Comparison of ENCODE assay signal across 13 cellular contexts in genomic region chr3:155416500-155417118, GRCh38.
DNase-seq lines count a peak whose midpoint lies in the region; ATAC-seq and TF ChIP-seq lines count a peak whose summit lies in the region.
"Had no signal": no experiment of that assay in that cellular context is flagged by ENCODE, and none has a peak within 500 bp of the region (broad histone marks: within the 10 kb centered on the region; RNA-seq: fewer than 3 reads in every experiment).

No MANE protein-coding gene starts in this region.

- POLR2A ChIA-PET in Panc1 (lab: Charles Lee): no interaction called here

- in situ Hi-C loops in Panc1 (cut with HindIII; ENCODE audit: low pct_unique_long_range_greater_than_20kb, low sequenced_read_pairs): no loop called here

- no peaks in the 10 kb centered on the region for H3K9me3 ChIP-seq in Panc1 (ENCODE audit: control insufficient read depth, insufficient read depth, low read depth, low read length)
- H3K9me3 ChIP-seq: tibial nerve had no signal

- H3K36me3 ChIP-seq in Panc1 (ENCODE audit: control insufficient read depth, insufficient read depth, low read length): no peaks in the 10 kb centered on the region
- H3K36me3 ChIP-seq: tibial nerve had no signal

- CTCF ChIA-PET in Panc1 (lab: Charles Lee): no interaction called here

- H3K27me3 ChIP-seq in Panc1 (ENCODE audit: control insufficient read depth, insufficient read depth, low read length): no peaks in the 10 kb centered on the region
- H3K27me3 ChIP-seq: tibial nerve had no signal

- no peak overlapping the region for H3K4me3 ChIP-seq in Panc1 (ENCODE audit: low read depth in 2 of 2, low read length in 2 of 2)
- H3K4me3 ChIP-seq: tibial nerve had no signal

- no TSS peak for BruUV-seq in Panc1 (replicated peaks; lab: Mats Ljungman, UMichigan)

- H3K4me1 ChIP-seq in Panc1 (ENCODE audit: control insufficient read depth, insufficient read depth, low read length): no peaks in the 10 kb centered on the region

- intact Hi-C loops in Panc1 (cut with micrococcal nuclease; ENCODE audit: unreplicated experiment): no loop called here

- TF ChIP-seq CTCF in Panc1 (IDR thresholded peaks at IDR 0.05): no peak

- no peak overlapping the region for H3K27ac ChIP-seq in Panc1 (ENCODE audit: low read length)
- H3K27ac ChIP-seq in epithelial cell of prostate: peak overlapping the region; percentile 62
- H3K27ac ChIP-seq: C4-2B, tibial nerve had no signal

- DNase-seq in ELR (ENCODE audit: low read depth) (peak; percentile 93), Panc1 (ENCODE audit: low read depth, low spot score) (peak; percentile 8), epithelial cell of prostate (ENCODE audit: low read depth, low spot score) (peak; percentile 91), non-pigmented ciliary epithelial cell (ENCODE audit: low read depth) (peak; percentile 56), C1 segment of cervical spinal cord (lab: John Stamatoyannopoulos, UW) (no peak), DMS53 treated with DMSO at 0.1 percent for 48 hours (lab: John Stamatoyannopoulos, UW; ENCODE audit: unreplicated experiment) (no peak), occipital lobe (lab: John Stamatoyannopoulos, UW) (no peak)
- DNase-seq: activated CD4-positive, alpha-beta T cell treated with anti-CD3 and anti-CD28 coated beads for 4 hours; activated T-cell treated with anti-CD3 and anti-CD28 coated beads, Interleukin-2, amount 50 U/mL, for 48 hours; NCI-H446 had no signal

- no peak for ATAC-seq in Panc1
- no peak for ATAC-seq in HG02973 (IDR thresholded peaks at IDR 0.05; ENCODE audit: unreplicated experiment)

Comparison
In these comparisons a context has a peak if more than half of its experiments do, and no peak if none do; other contexts are left out.
1. DNase-seq: peak in ELR (single experiment), Panc1 (single experiment), epithelial cell of prostate (single experiment) and non-pigmented ciliary epithelial cell (single experiment); none in C1 segment of cervical spinal cord (0 of 14), DMS53 treated with DMSO at 0.1 percent for 48 hours (single experiment) and occipital lobe (single experiment).